31 cellular contexts compared by ENCODE assay signal in genomic region chr14:23109769-23110168, GRCh38. TPM values are rescaled to one million over a fixed set of nuclear protein-coding genes. Genes with fewer than 3 reads are reported as not detected.
"Had no signal": no experiment of that assay in that cellular context is flagged by ENCODE, and none has a peak within 500 bp of the region (broad histone marks: within the 10 kb centered on the region; RNA-seq: fewer than 3 reads in every experiment).

No MANE protein-coding gene starts in this region.

- H3K4me3 ChIP-seq: MG63 had no signal

- H3K27me3 ChIP-seq: MG63 had no signal

- H3K36me3 ChIP-seq: MG63 had no signal

- DNase-seq: MG63, MM.1S, NCI-H1048, NCI-H1092, NCI-H1092 treated with DMSO at 0.1 percent for 48 hours, NCI-H1105, NCI-H1105 treated with DMSO at 0.1 percent for 48 hours, NCI-H1417, NCI-H1417 treated with DMSO at 0.1 percent for 48 hours, NCI-H1436, NCI-H1436 treated with DMSO at 0.1 percent for 48 hours, NCI-H146, NCI-H1694, NCI-H1694 treated with DMSO at 0.1 percent for 48 hours, NCI-H187, NCI-H187 treated with DMSO at 0.1 percent for 48 hours, NCI-H1930, NCI-H2081, NCI-H2081 treated with DMSO at 0.1 percent for 48 hours, NCI-H2107, NCI-H2171, NCI-H2171 treated with DMSO at 0.1 percent for 48 hours, NCI-H2227 treated with DMSO at 0.1 percent for 48 hours, NCI-H345, NCI-H446 treated with DMSO at 0.1 percent for 48 hours, NCI-H510A, NCI-H510A treated with DMSO at 0.1 percent for 48 hours had no signal

- H3K9me3 ChIP-seq: MG63 had no signal

RNA-seq across cellular contexts. Expression of gene CIROP, which starts 5.0 kb away (rescaled TPM):
- total RNA-seq: LHCN-M2, M059J, MCF 10A, NCI-H460 had no signal

RNA-seq across cellular contexts. Expression of gene CEBPE, which starts 9.3 kb away (rescaled TPM):
- total RNA-seq: M059J, MCF 10A, NCI-H460 had no signal
